Comparison of ENCODE assay signal across 11 cellular contexts in the genomic region with DNA sequence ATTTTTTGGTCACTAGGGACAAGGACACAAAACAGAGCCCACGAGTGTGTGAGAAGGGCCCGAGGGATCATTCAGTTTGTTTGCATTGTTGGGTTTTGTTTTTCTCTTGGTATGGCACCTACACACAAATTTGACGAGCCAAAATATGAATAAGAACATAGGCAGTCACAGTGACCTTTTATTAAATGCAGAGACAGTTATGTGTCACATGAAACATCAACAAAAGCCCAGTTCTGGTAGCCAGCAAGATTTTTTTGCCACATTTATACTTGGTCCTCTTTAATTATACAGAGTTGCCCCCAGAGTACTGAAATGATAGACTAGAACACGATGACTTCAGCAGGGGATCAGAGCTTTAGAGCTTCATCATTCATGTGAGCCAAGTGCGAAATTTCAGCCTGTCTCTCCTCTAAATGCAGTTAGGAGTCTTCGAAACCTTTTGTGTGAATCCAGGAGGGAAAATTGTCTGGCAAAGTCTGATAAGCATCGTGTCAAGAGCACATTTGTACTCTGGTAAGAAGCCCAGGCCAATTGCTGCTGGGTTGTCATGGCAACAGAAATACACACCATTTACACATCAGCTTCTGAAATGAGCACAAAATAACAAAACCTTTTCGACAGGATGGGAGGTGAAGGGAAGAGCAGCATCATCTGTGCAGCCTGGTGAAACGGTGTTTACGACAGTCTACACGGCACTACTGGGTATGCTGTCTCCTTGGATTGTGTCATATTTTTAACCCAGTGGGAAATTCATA.
A peak's percentile ranks its signal among the peaks of the same experiment; 100 is the strongest.
DNase-seq lines count a peak whose midpoint lies in the region; ATAC-seq and TF ChIP-seq lines count a peak whose summit lies in the region.
"Had no signal": no experiment of that assay in that cellular context is flagged by ENCODE, and none has a peak within 500 bp of the region (broad histone marks: within the 10 kb centered on the region; RNA-seq: fewer than 3 reads in every experiment).

No MANE protein-coding gene starts in this region.

- peak; percentile 87 for ATAC-seq in stimulated activated effector memory CD8-positive, alpha-beta T cell treated with anti-CD3 and anti-CD28 coated beads, Interleukin-12 subunit alpha, Interleukin-12 subunit beta, amount 100 ng/mL, for 72 hours

- no peak for TF ChIP-seq CTCF in fibroblast of the aortic adventitia (IDR thresholded peaks at IDR 0.05; ENCODE audit: insufficient read depth, low read length)

- H3K27ac Mint-ChIP-seq in T-helper 2 cell treated with Interferon-gamma antibody and Interleukin-4, amounts not matched to agents 5 μg/mL and 100 μg/mL, for 36 hours: peak overlapping the region; percentile 16
- peak overlapping the region; percentile 88 for H3K27ac Mint-ChIP-seq in stimulated activated effector memory CD8-positive, alpha-beta T cell treated with anti-CD3 and anti-CD28 coated beads, Interleukin-12 subunit alpha, Interleukin-12 subunit beta, amount 100 ng/mL, for 72 hours

- H3K36me3 Mint-ChIP-seq in T-helper 2 cell treated with Interferon-gamma antibody and Interleukin-4, amounts not matched to agents 5 μg/mL and 100 μg/mL, for 36 hours (ENCODE audit: low read depth): peaks cover 2% of the 10 kb centered on the region
- peaks cover 15% of the 10 kb centered on the region for H3K36me3 Mint-ChIP-seq in stimulated activated effector memory CD8-positive, alpha-beta T cell treated with anti-CD3 and anti-CD28 coated beads, Interleukin-12 subunit alpha, Interleukin-12 subunit beta, amount 100 ng/mL, for 72 hours

- no peak overlapping the region for H3K4me3 ChIP-seq in fibroblast of the aortic adventitia (ENCODE audit: low read depth, low read length)
- H3K4me3 ChIP-seq: SJSA1 had no signal

- H3K27me3 Mint-ChIP-seq in T-helper 2 cell treated with Interferon-gamma antibody and Interleukin-4, amounts not matched to agents 5 μg/mL and 100 μg/mL, for 36 hours (ENCODE audit: low read depth): no peaks in the 10 kb centered on the region

- no peak overlapping the region for H3K4me3 Mint-ChIP-seq in T-helper 2 cell treated with Interferon-gamma antibody and Interleukin-4, amounts not matched to agents 5 μg/mL and 100 μg/mL, for 36 hours
- H3K4me3 Mint-ChIP-seq in stimulated activated effector memory CD8-positive, alpha-beta T cell treated with anti-CD3 and anti-CD28 coated beads, Interleukin-12 subunit alpha, Interleukin-12 subunit beta, amount 100 ng/mL, for 72 hours: peak overlapping the region; percentile 22

- no peak overlapping the region for H3K27ac ChIP-seq in substantia nigra (ENCODE audit: low read depth, low read length, poor library complexity, severe bottlenecking)
- H3K27ac ChIP-seq: SJSA1 had no signal

- H3K9me3 Mint-ChIP-seq in T-helper 2 cell treated with Interferon-gamma antibody and Interleukin-4, amounts not matched to agents 5 μg/mL and 100 μg/mL, for 36 hours: no peaks in the 10 kb centered on the region
- H3K9me3 Mint-ChIP-seq in stimulated activated effector memory CD8-positive, alpha-beta T cell treated with anti-CD3 and anti-CD28 coated beads, Interleukin-12 subunit alpha, Interleukin-12 subunit beta, amount 100 ng/mL, for 72 hours: no peaks in the 10 kb centered on the region

- peaks cover 37% of the 10 kb centered on the region for H3K4me1 Mint-ChIP-seq in T-helper 2 cell treated with Interferon-gamma antibody and Interleukin-4, amounts not matched to agents 5 μg/mL and 100 μg/mL, for 36 hours (ENCODE audit: low read depth)
- H3K4me1 Mint-ChIP-seq in stimulated activated effector memory CD8-positive, alpha-beta T cell treated with anti-CD3 and anti-CD28 coated beads, Interleukin-12 subunit alpha, Interleukin-12 subunit beta, amount 100 ng/mL, for 72 hours: peaks cover 57% of the 10 kb centered on the region

- DNase-seq in activated CD4-positive, alpha-beta T cell treated with anti-CD3 and anti-CD28 coated beads for 48 hours: peak; percentile 51
- no peak for DNase-seq in activated CD4-positive, alpha-beta T cell treated with anti-CD3 and anti-CD28 coated beads, Interleukin-2, amount 50 U/mL, for 48 hours
- DNase-seq in T-helper 2 cell treated with Interferon-gamma antibody and Interleukin-4, amounts not matched to agents 5 μg/mL and 100 μg/mL, for 36 hours (ENCODE audit: low spot score): no peak
- peak; percentile 51 for DNase-seq in fibroblast of the aortic adventitia (ENCODE audit: low read depth)
- no peak for DNase-seq in stimulated activated effector memory CD8-positive, alpha-beta T cell treated with anti-CD3 and anti-CD28 coated beads, Interleukin-12 subunit alpha, Interleukin-12 subunit beta, amount 100 ng/mL, for 72 hours (ENCODE audit: low spot score in 2 of 2)
- DNase-seq in occipital lobe (lab: John Stamatoyannopoulos, UW): no peak
- no peak for DNase-seq in HPDE6-E6E7 (ENCODE audit: extremely low spot score)
- DNase-seq in substantia nigra (lab: John Stamatoyannopoulos, UW): no peak
- DNase-seq: DND-41, left cardiac atrium had no signal

Comparison
In these comparisons a context has a peak if more than half of its experiments do, and no peak if none do; other contexts are left out.
1. DNase-seq: peak in activated CD4-positive, alpha-beta T cell treated with anti-CD3 and anti-CD28 coated beads for 48 hours (single experiment) and fibroblast of the aortic adventitia (single experiment); none in activated CD4-positive, alpha-beta T cell treated with anti-CD3 and anti-CD28 coated beads, Interleukin-2, amount 50 U/mL, for 48 hours (0 of 2), T-helper 2 cell treated with Interferon-gamma antibody and Interleukin-4, amounts not matched to agents 5 μg/mL and 100 μg/mL, for 36 hours (single experiment), stimulated activated effector memory CD8-positive, alpha-beta T cell treated with anti-CD3 and anti-CD28 coated beads, Interleukin-12 subunit alpha, Interleukin-12 subunit beta, amount 100 ng/mL, for 72 hours (0 of 2), occipital lobe (single experiment), HPDE6-E6E7 (single experiment) and substantia nigra (0 of 49).